In genomic region chr19:47729468-47729798, GRCh38 we compare ENCODE assay signal across 8 cellular contexts. TPM values are rescaled to one million over a fixed set of nuclear protein-coding genes. Genes with fewer than 3 reads are reported as not detected.
DNase-seq lines count a peak whose midpoint lies in the region; ATAC-seq and TF ChIP-seq lines count a peak whose summit lies in the region.

No MANE protein-coding gene starts in this region.

- H3K27ac ChIP-seq in GM23248: peak overlapping the region; percentile 90
- peak overlapping the region; percentile 75 to 93 (median 92) for H3K27ac ChIP-seq in esophagus squamous epithelium

- no peaks in the 10 kb centered on the region for H3K9me2 ChIP-seq in GM23248 (ENCODE audit: insufficient read depth)

- H3K4me2 ChIP-seq in GM23248 (ENCODE audit: unreplicated experiment): peak overlapping the region; percentile 65

- H3K36me3 ChIP-seq in GM23248 (ENCODE audit: low read depth): peaks cover 45% of the 10 kb centered on the region
- peaks cover 0 to 77% (median 7%) of the 10 kb centered on the region in 3 donors for H3K36me3 ChIP-seq in esophagus squamous epithelium

- H3F3A ChIP-seq in GM23248 (ENCODE audit: insufficient read depth): peaks cover 44% of the 10 kb centered on the region

- peaks cover 14 to 18% (median 16%) of the 10 kb centered on the region in 3 donors for H3K4me1 Mint-ChIP-seq in T-cell
- peaks cover 9 to 17% of the 10 kb centered on the region in 2 donors for H3K4me1 Mint-ChIP-seq in natural killer cell

- H3K27ac Mint-ChIP-seq in T-cell: peak overlapping the region in 1 of 2 donors; percentile 9
- no peak overlapping the region for H3K27ac Mint-ChIP-seq in natural killer cell

- H3K9me3 ChIP-seq in GM23248 (ENCODE audit: low read depth) (no peaks in the 10 kb centered on the region), esophagus squamous epithelium (no peaks in the 10 kb centered on the region)

- peaks cover 33% of the 10 kb centered on the region for H3K4me1 ChIP-seq in GM23248 (ENCODE audit: insufficient read depth)
- peaks cover 25 to 64% (median 48%) of the 10 kb centered on the region in 3 donors for H3K4me1 ChIP-seq in esophagus squamous epithelium

- in situ Hi-C loops in GM23248 (cut with MboI): no loop called here

- H3K9me3 Mint-ChIP-seq in T-cell (no peaks in the 10 kb centered on the region), natural killer cell (no peaks in the 10 kb centered on the region)

- TF ChIP-seq CTCF in esophagus squamous epithelium (IDR thresholded peaks at IDR 0.05) (no peak), natural killer cell (IDR thresholded peaks at IDR 0.05) (no peak)

- no peak for TF ChIP-seq POLR2A in esophagus squamous epithelium (IDR thresholded peaks at IDR 0.05)

- 25 to 27% methylated on average over 6 to 9 of the region's 9 CpGs for whole genome bisulfite sequencing in GM23248 (ENCODE audit: low coverage in 1 of 2, low lambda C conversion rate in 2 of 2, missing lambda C conversion rate in 2 of 2), 2 experiments
- 6 to 11% methylated on average over 8 to 9 of the region's 9 CpGs for WGBS in esophagus squamous epithelium, 2 donors

- POLR2A ChIA-PET in T-cell (lab: Charles Lee): no interaction called here

- H3K27me3 Mint-ChIP-seq in T-cell (peaks cover 29 to 44% of the 10 kb centered on the region in 2 donors), natural killer cell (ENCODE audit: low read depth in 2 of 2) (peaks cover 40 to 44% of the 10 kb centered on the region in 2 donors)

- H3K9ac ChIP-seq in GM23248: peak overlapping the region; percentile 65

- CTCF ChIA-PET in T-cell (lab: Charles Lee): no interaction called here

- DNase-seq in GM23248 (peak; percentile 90), T-cell (no peak), esophagus squamous epithelium (lab: John Stamatoyannopoulos, UW) (no peak), natural killer cell (no peak), DMS79 treated with DMSO at 0.1 percent for 48 hours (lab: John Stamatoyannopoulos, UW) (no peak), NCI-H128 (lab: John Stamatoyannopoulos, UW; ENCODE audit: unreplicated experiment) (no peak), foreskin melanocyte (no peak)

- H3K36me3 Mint-ChIP-seq in T-cell (no peaks in the 10 kb centered on the region), natural killer cell (no peaks in the 10 kb centered on the region)

- no peaks in the 10 kb centered on the region for H3K27me3 ChIP-seq in GM23248 (replicated peaks; ENCODE audit: insufficient read depth)
- H3K27me3 ChIP-seq in esophagus squamous epithelium: no peaks in the 10 kb centered on the region

- peaks cover 94% of the 10 kb centered on the region for H3K79me2 ChIP-seq in GM23248 (ENCODE audit: insufficient read depth)

- H3K4me3 Mint-ChIP-seq in T-cell (peak overlapping the region; percentile 43 to 63 (median 56)), natural killer cell (peak overlapping the region; percentile 47)

- intact Hi-C loops in esophagus squamous epithelium (cut with DNase I) (no loop called here), natural killer cell (cut with micrococcal nuclease) (no loop called here)

- peak overlapping the region; percentile 35 for H3K4me3 ChIP-seq in GM23248
- peak overlapping the region in 3 of 4 donors; percentile 33 to 55 (median 38) for H3K4me3 ChIP-seq in esophagus squamous epithelium

- ATAC-seq in T-cell (replicated peaks in 1 of 4) (peak in 3 of 4 experiments; percentile 29 to 64 (median 36)), natural killer cell (peak in 1 of 3 donors; percentile 8), HG03135 (IDR thresholded peaks at IDR 0.05; ENCODE audit: unreplicated experiment) (no peak)

- H2AFZ ChIP-seq in GM23248: no peak overlapping the region

- H4K20me1 ChIP-seq in GM23248 (ENCODE audit: insufficient read depth): 0 out of 2 replicates have a peak, but pooled peaks cover under 1% of the 10 kb centered on the region

RNA-seq across cellular contexts. Expression of gene NOP53, which starts 15.9 kb away (rescaled TPM):
- 58.3 and 62.8 TPM in 2 replicates for total RNA-seq in GM23248 (2014; rRNA removed; shearing (Covaris generic))
- polyA plus RNA-seq in GM23248 (2016; fragmentation: Nextera tagmentation; extraction: Ambion mirVana): 39.8 and 40.7 TPM in 2 replicates
- total RNA-seq in T-cell (1,000 to 10,000 TPM in 1 of 5 donors, 100 to 1,000 TPM in 4; 832 to 1,046 (median 935) TPM), esophagus squamous epithelium (100 to 1,000 TPM; 118 to 522 (median 268) TPM), natural killer cell (100 to 1,000 TPM; 416 to 445 (median 428) TPM)

RNA-seq across cellular contexts. Expression of gene EHD2, which starts 16.2 kb away (rescaled TPM):
- 163 and 169 TPM in 2 replicates for total RNA-seq in GM23248 (2014; rRNA removed; shearing (Covaris generic))
- 498 and 517 TPM in 2 replicates for polyA plus RNA-seq in GM23248 (2016; fragmentation: Nextera tagmentation; extraction: Ambion mirVana)
- under 1 TPM; 0.28 to 0.70 (median 0.47) TPM for total RNA-seq in T-cell
- total RNA-seq in esophagus squamous epithelium: 10 to 100 TPM; 34.8 to 50.7 (median 39.2) TPM
- total RNA-seq in natural killer cell: under 1 TPM; 0.09 to 0.40 (median 0.12) TPM

RNA-seq across cellular contexts. Expression of gene SELENOW, which starts 49.1 kb away (rescaled TPM):
- 436 and 571 TPM in 2 replicates for total RNA-seq in GM23248 (2014; rRNA removed; shearing (Covaris generic))
- 558 and 561 TPM in 2 replicates for polyA plus RNA-seq in GM23248 (2016; fragmentation: Nextera tagmentation; extraction: Ambion mirVana)
- total RNA-seq in T-cell (100 to 1,000 TPM in 4 of 5 donors, 10 to 100 TPM in 1; 91.5 to 111 (median 101) TPM), esophagus squamous epithelium (100 to 1,000 TPM; 185 to 477 (median 324) TPM), natural killer cell (100 to 1,000 TPM in 1 of 3 donors, 10 to 100 TPM in 2; 90.5 to 104 (median 97.2) TPM)

Comparison
In these comparisons a context has a peak if more than half of its experiments do, and no peak if none do; other contexts are left out.
1. RNA of gene EHD2, which starts 16.2 kb away (total RNA-seq): 163 to 169 TPM in GM23248 and 34.8 to 50.7 TPM in esophagus squamous epithelium; 0.28 to 0.70 TPM in T-cell and 0.09 to 0.40 TPM in natural killer cell; every median in the first group is over 10 times any median in the second.